1 cellular context compared by ENCODE assay signal in the genomic region with DNA sequence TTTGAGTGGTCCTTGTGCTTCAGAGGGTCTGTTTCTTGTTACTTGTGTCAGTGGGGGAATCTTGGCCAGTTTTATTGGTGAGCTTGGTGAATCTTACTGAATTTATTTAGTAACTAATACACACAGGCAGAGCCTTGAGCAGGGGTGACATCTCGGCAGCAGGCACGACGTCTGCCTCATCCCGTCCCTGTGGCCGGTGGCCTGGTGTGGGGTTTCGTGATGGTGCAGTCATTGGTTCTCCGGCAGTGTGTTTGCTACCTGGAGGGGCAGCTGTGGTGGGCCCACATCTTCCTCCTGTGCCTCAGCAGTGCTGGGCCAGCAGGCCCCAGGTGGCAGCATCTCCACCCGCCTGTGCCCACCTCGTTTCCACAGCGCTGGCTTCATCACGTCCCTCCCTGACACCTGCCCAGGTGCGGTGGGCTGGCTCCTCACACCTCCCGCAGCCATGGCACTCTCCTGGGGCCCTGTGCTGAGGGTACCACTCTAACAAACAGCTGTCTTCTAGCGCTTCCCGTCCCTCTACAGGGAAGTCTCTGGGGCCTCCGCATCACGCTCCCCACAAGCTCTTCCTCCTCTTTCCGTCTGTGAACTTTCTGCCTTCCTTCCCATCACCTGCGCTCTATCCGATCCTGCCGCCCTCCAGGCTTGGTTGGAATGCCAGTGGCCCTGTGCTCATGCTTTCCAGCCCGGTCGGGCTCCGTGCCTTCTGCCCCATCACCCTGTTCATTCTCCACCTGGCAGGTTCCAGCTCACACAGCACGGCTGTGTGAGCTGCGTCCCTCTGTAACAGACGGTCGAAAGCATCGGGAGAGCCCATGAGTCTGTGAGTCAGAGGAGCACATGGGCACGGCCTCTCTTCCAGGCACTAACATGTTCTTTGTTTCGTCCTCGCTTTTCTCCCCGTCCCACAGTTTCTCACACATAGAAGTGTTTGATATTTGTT.
TF ChIP-seq lines count a peak whose summit lies in the region.

No MANE protein-coding gene starts in this region.

TF ChIP-seq in WTC11, 78 proteins besides CTCF, POLR2A, EP300 and RAD21 (continued from another document):
- TF ChIP-seq, protein P1, sequence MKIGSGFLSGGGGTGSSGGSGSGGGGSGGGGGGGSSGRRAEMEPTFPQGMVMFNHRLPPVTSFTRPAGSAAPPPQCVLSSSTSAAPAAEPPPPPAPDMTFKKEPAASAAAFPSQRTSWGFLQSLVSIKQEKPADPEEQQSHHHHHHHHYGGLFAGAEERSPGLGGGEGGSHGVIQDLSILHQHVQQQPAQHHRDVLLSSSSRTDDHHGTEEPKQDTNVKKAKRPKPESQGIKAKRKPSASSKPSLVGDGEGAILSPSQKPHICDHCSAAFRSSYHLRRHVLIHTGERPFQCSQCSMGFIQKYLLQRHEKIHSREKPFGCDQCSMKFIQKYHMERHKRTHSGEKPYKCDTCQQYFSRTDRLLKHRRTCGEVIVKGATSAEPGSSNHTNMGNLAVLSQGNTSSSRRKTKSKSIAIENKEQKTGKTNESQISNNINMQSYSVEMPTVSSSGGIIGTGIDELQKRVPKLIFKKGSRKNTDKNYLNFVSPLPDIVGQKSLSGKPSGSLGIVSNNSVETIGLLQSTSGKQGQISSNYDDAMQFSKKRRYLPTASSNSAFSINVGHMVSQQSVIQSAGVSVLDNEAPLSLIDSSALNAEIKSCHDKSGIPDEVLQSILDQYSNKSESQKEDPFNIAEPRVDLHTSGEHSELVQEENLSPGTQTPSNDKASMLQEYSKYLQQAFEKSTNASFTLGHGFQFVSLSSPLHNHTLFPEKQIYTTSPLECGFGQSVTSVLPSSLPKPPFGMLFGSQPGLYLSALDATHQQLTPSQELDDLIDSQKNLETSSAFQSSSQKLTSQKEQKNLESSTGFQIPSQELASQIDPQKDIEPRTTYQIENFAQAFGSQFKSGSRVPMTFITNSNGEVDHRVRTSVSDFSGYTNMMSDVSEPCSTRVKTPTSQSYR (CRISPR knock-in tag; IDR thresholded peaks at IDR 0.05), result no peak
- TF ChIP-seq, protein P2, sequence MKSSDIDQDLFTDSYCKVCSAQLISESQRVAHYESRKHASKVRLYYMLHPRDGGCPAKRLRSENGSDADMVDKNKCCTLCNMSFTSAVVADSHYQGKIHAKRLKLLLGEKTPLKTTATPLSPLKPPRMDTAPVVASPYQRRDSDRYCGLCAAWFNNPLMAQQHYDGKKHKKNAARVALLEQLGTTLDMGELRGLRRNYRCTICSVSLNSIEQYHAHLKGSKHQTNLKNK (CRISPR knock-in tag; IDR thresholded peaks at IDR 0.05), result no peak
- TF ChIP-seq CREB1 (CRISPR knock-in tag; IDR thresholded peaks at IDR 0.05) (no peak), ZNF317 (CRISPR knock-in tag; IDR thresholded peaks at IDR 0.05; ENCODE audit: borderline replicate concordance, low read depth) (no peak), JUN (CRISPR knock-in tag; IDR thresholded peaks at IDR 0.05) (no peak), MYBL2 (CRISPR knock-in tag; IDR thresholded peaks at IDR 0.05) (no peak), CBFB (CRISPR knock-in tag; IDR thresholded peaks at IDR 0.05; ENCODE audit: low read depth) (no peak), ZNF232 (CRISPR knock-in tag; IDR thresholded peaks at IDR 0.05) (no peak), NR1H2 (CRISPR knock-in tag; IDR thresholded peaks at IDR 0.05) (no peak), NFE2L1 (CRISPR knock-in tag; IDR thresholded peaks at IDR 0.05) (no peak)
- TF ChIP-seq, protein P3, sequence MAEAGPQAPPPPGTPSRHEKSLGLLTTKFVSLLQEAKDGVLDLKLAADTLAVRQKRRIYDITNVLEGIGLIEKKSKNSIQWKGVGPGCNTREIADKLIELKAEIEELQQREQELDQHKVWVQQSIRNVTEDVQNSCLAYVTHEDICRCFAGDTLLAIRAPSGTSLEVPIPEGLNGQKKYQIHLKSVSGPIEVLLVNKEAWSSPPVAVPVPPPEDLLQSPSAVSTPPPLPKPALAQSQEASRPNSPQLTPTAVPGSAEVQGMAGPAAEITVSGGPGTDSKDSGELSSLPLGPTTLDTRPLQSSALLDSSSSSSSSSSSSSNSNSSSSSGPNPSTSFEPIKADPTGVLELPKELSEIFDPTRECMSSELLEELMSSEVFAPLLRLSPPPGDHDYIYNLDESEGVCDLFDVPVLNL (CRISPR knock-in tag; IDR thresholded peaks at IDR 0.05; ENCODE audit: borderline replicate concordance, low read depth), result no peak
- TF ChIP-seq, protein P4, sequence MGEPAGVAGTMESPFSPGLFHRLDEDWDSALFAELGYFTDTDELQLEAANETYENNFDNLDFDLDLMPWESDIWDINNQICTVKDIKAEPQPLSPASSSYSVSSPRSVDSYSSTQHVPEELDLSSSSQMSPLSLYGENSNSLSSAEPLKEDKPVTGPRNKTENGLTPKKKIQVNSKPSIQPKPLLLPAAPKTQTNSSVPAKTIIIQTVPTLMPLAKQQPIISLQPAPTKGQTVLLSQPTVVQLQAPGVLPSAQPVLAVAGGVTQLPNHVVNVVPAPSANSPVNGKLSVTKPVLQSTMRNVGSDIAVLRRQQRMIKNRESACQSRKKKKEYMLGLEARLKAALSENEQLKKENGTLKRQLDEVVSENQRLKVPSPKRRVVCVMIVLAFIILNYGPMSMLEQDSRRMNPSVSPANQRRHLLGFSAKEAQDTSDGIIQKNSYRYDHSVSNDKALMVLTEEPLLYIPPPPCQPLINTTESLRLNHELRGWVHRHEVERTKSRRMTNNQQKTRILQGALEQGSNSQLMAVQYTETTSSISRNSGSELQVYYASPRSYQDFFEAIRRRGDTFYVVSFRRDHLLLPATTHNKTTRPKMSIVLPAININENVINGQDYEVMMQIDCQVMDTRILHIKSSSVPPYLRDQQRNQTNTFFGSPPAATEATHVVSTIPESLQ (CRISPR knock-in tag; IDR thresholded peaks at IDR 0.05), result no peak
